8 cellular contexts compared by ENCODE assay signal in the genomic region with DNA sequence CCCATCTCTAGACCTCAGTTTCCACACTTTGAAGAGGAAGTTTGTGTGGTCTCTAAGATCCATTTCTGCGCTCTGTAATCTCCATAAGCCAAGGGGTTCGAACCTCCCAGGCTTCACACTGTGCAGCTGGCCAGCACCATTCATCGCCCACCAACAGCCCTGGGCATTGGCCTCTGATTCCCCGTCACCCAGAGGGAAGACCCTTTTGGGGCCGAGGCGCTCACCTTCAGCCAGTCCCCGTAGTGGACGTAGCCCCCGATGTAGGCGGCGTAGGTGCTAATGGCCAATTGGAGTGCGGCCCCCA. TPM values are rescaled to one million over a fixed set of nuclear protein-coding genes. Genes with fewer than 3 reads are reported as not detected.
DNase-seq lines count a peak whose midpoint lies in the region; ATAC-seq, FAIRE-seq and TF ChIP-seq lines count a peak whose summit lies in the region.

No MANE protein-coding gene starts in this region.

- H3K4me1 ChIP-seq in Peyer's patch (peaks cover 0 to 10% (median 7%) of the 10 kb centered on the region in 4 donors), esophagus squamous epithelium (peaks cover 10 to 28% (median 12%) of the 10 kb centered on the region in 3 donors), parathyroid adenoma (peaks cover 4% of the 10 kb centered on the region)

- TF ChIP-seq POLR2A in Peyer's patch (IDR thresholded peaks at IDR 0.05) (no peak), esophagus squamous epithelium (IDR thresholded peaks at IDR 0.05) (no peak)

- no peaks in the 10 kb centered on the region for H3K9me3 ChIP-seq in Peyer's patch
- no peaks in the 10 kb centered on the region for H3K9me3 ChIP-seq in esophagus squamous epithelium
- H3K9me3 ChIP-seq in parathyroid adenoma (ENCODE audit: control insufficient read depth, low read length): no peaks in the 10 kb centered on the region

- H3K79me2 ChIP-seq in parathyroid adenoma: no peaks in the 10 kb centered on the region

- H3K36me3 ChIP-seq in Peyer's patch: peaks cover 0 to 12% (median 0%) of the 10 kb centered on the region in 3 donors
- peaks cover 0 to 38% (median 0%) of the 10 kb centered on the region in 3 donors for H3K36me3 ChIP-seq in esophagus squamous epithelium
- H3K36me3 ChIP-seq in parathyroid adenoma (ENCODE audit: control insufficient read depth, insufficient read depth, low read length): no peaks in the 10 kb centered on the region

- 20 to 41% methylated on average over 1 to 3 of the region's 12 CpGs for whole genome bisulfite sequencing in esophagus squamous epithelium, 2 donors

- peak overlapping the region; percentile 16 for H3K9ac ChIP-seq in parathyroid adenoma

- ATAC-seq in GM19463 (IDR thresholded peaks at IDR 0.05; ENCODE audit: unreplicated experiment) (no peak), GM19351 (IDR thresholded peaks at IDR 0.05; ENCODE audit: unreplicated experiment) (no peak), GM18517 (IDR thresholded peaks at IDR 0.05; ENCODE audit: unreplicated experiment) (no peak)

- H3K4me3 ChIP-seq in Peyer's patch (peak overlapping the region; percentile 71 to 94 (median 76)), esophagus squamous epithelium (peak overlapping the region; percentile 71 to 90 (median 86)), parathyroid adenoma (ENCODE audit: low read depth, low read length) (peak overlapping the region; percentile 99)

- DNase-seq in DMS114 treated with DMSO at 0.1 percent for 48 hours (lab: John Stamatoyannopoulos, UW; ENCODE audit: unreplicated experiment) (peak; percentile 20), Peyer's patch (no peak), esophagus squamous epithelium (lab: John Stamatoyannopoulos, UW) (no peak), RCC 7860 (ENCODE audit: low spot score) (no peak)

- intact Hi-C loops in esophagus squamous epithelium (cut with DNase I): no loop called here

- H2AFZ ChIP-seq in parathyroid adenoma: peak overlapping the region; percentile 87

- H3K27me3 ChIP-seq in Peyer's patch (no peaks in the 10 kb centered on the region), esophagus squamous epithelium (no peaks in the 10 kb centered on the region), parathyroid adenoma (ENCODE audit: control insufficient read depth, insufficient read depth, low read length) (no peaks in the 10 kb centered on the region)

- peak overlapping the region; percentile 92 for H3K4me2 ChIP-seq in parathyroid adenoma (ENCODE audit: low read length)

- FAIRE-seq in RCC 7860 (lab: Jason Lieb, UNC): no peak

- no peak for TF ChIP-seq CTCF in Peyer's patch (IDR thresholded peaks at IDR 0.05)
- no peak for TF ChIP-seq CTCF in esophagus squamous epithelium (IDR thresholded peaks at IDR 0.05)
- TF ChIP-seq CTCF in parathyroid adenoma (IDR thresholded peaks at IDR 0.05): no peak

- peak overlapping the region in 2 of 4 donors; percentile 74 to 76 for H3K27ac ChIP-seq in Peyer's patch
- H3K27ac ChIP-seq in esophagus squamous epithelium: peak overlapping the region; percentile 80 to 90 (median 86)
- H3K27ac ChIP-seq in parathyroid adenoma: peak overlapping the region; percentile 77

RNA-seq across cellular contexts. Expression of a gene that starts 0.7 kb away (rescaled TPM):
- total RNA-seq in Peyer's patch: 10 to 100 TPM in 3 of 4 donors, 1 to 10 TPM in 1; 8.3 to 20.9 (median 17.5) TPM
- total RNA-seq in esophagus squamous epithelium: 10 to 100 TPM; 20.6 to 40.8 (median 34.1) TPM

RNA-seq across cellular contexts. Expression of a gene that starts 9.7 kb away (rescaled TPM):
- 10 to 100 TPM in 3 of 4 donors, 1 to 10 TPM in 1; 8.3 to 74.1 (median 57.3) TPM for total RNA-seq in Peyer's patch
- total RNA-seq in esophagus squamous epithelium: 1 to 10 TPM in 3 of 4 donors, under 1 TPM in 1; 0.64 to 2.7 (median 2.1) TPM

RNA-seq across cellular contexts. Expression of a gene that starts 52.4 kb away (rescaled TPM):
- total RNA-seq in Peyer's patch (10 to 100 TPM; 10.7 to 28.4 (median 26.1) TPM), esophagus squamous epithelium (10 to 100 TPM; 27.3 to 44.3 (median 36.9) TPM)

RNA-seq across cellular contexts. Expression of a gene that starts 56.5 kb away (rescaled TPM):
- total RNA-seq in Peyer's patch (10 to 100 TPM in 3 of 4 donors, 1 to 10 TPM in 1; 8.3 to 48.9 (median 33.8) TPM), esophagus squamous epithelium (10 to 100 TPM; 10.3 to 23.3 (median 17.2) TPM)
